2 cellular contexts compared by ENCODE assay signal in genomic region chr11:45485070-45485716, GRCh38.
TF ChIP-seq lines count a peak whose summit lies in the region.

No MANE protein-coding gene starts in this region.

TF ChIP-seq in GM23338, 12 proteins besides CTCF, POLR2A, EP300 and RAD21:
- no peak for TF ChIP-seq ETS1 (IDR thresholded peaks at IDR 0.05)
- TF ChIP-seq CREB1 (CRISPR knock-in tag; IDR thresholded peaks at IDR 0.05; ENCODE audit: low read depth), result no peak
- TF ChIP-seq REST (IDR thresholded peaks at IDR 0.05; ENCODE audit: unreplicated experiment), result no peak
- no peak for TF ChIP-seq ZNF114 (CRISPR knock-in tag; IDR thresholded peaks at IDR 0.05)
- no peak for TF ChIP-seq ZNF462 (CRISPR knock-in tag; IDR thresholded peaks at IDR 0.05)
- TF ChIP-seq ZNF331 (CRISPR knock-in tag; IDR thresholded peaks at IDR 0.05; ENCODE audit: low read depth), result no peak
- no peak for TF ChIP-seq NANOG (IDR thresholded peaks at IDR 0.05; ENCODE audit: borderline replicate concordance)
- no peak for TF ChIP-seq POLR2AphosphoS5 (IDR thresholded peaks at IDR 0.05; ENCODE audit: low read depth)
- no peak for TF ChIP-seq EZH2 (IDR thresholded peaks at IDR 0.05; ENCODE audit: low read depth, unreplicated experiment)
- TF ChIP-seq EZH2phosphoT487 (IDR thresholded peaks at IDR 0.05; ENCODE audit: unreplicated experiment), result no peak
- no peak for TF ChIP-seq JUNB (IDR thresholded peaks at IDR 0.05; ENCODE audit: unreplicated experiment)
- TF ChIP-seq STAT1 (IDR thresholded peaks at IDR 0.05; ENCODE audit: unreplicated experiment), result no peak
TF ChIP-seq in GM23338: peak in this region for 0.

TF ChIP-seq in K562, 482 proteins besides CTCF, POLR2A, EP300 and RAD21:
- TF ChIP-seq MAFG (tag; conservative IDR thresholded peaks at IDR 0.05) (0 out of 2 replicates have a peak, but pooled peaks have one; percentile 37), NFYB (IDR thresholded peaks at IDR 0.05; ENCODE audit: extremely low read depth, insufficient read length) (no peak), NFE2 (IDR thresholded peaks at IDR 0.05; ENCODE audit: low read depth) (peak; percentile 34; the same call in 1 of the 2 replicates), MCM7 (IDR thresholded peaks at IDR 0.05) (no peak), C11orf30 (IDR thresholded peaks at IDR 0.05; ENCODE audit: low read depth) (peak; percentile 8; the same call in 1 of the 2 replicates), LEF1 (IDR thresholded peaks at IDR 0.05) (no peak), JUN (IDR thresholded peaks at IDR 0.05; ENCODE audit: borderline replicate concordance, low read depth, low read length) (no peak), JUN (CRISPR knock-in tag; IDR thresholded peaks at IDR 0.05; ENCODE audit: borderline replicate concordance) (no peak)
- TF ChIP-seq, protein P1, sequence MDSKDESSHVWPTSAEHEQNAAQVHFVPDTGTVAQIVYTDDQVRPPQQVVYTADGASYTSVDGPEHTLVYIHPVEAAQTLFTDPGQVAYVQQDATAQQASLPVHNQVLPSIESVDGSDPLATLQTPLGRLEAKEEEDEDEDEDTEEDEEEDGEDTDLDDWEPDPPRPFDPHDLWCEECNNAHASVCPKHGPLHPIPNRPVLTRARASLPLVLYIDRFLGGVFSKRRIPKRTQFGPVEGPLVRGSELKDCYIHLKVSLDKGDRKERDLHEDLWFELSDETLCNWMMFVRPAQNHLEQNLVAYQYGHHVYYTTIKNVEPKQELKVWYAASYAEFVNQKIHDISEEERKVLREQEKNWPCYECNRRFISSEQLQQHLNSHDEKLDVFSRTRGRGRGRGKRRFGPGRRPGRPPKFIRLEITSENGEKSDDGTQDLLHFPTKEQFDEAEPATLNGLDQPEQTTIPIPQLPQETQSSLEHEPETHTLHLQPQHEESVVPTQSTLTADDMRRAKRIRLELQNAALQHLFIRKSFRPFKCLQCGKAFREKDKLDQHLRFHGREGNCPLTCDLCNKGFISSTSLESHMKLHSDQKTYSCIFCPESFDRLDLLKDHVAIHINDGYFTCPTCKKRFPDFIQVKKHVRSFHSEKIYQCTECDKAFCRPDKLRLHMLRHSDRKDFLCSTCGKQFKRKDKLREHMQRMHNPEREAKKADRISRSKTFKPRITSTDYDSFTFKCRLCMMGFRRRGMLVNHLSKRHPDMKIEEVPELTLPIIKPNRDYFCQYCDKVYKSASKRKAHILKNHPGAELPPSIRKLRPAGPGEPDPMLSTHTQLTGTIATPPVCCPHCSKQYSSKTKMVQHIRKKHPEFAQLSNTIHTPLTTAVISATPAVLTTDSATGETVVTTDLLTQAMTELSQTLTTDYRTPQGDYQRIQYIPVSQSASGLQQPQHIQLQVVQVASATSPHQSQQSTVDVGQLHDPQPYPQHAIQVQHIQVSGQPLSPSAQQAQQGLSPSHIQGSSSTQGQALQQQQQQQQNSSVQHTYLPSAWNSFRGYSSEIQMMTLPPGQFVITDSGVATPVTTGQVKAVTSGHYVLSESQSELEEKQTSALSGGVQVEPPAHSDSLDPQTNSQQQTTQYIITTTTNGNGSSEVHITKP (IDR thresholded peaks at IDR 0.05; ENCODE audit: partially characterized antibody), result peak; percentile 42
- TF ChIP-seq, protein P2, sequence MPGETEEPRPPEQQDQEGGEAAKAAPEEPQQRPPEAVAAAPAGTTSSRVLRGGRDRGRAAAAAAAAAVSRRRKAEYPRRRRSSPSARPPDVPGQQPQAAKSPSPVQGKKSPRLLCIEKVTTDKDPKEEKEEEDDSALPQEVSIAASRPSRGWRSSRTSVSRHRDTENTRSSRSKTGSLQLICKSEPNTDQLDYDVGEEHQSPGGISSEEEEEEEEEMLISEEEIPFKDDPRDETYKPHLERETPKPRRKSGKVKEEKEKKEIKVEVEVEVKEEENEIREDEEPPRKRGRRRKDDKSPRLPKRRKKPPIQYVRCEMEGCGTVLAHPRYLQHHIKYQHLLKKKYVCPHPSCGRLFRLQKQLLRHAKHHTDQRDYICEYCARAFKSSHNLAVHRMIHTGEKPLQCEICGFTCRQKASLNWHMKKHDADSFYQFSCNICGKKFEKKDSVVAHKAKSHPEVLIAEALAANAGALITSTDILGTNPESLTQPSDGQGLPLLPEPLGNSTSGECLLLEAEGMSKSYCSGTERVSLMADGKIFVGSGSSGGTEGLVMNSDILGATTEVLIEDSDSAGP (CRISPR knock-in tag; IDR thresholded peaks at IDR 0.05), result peak; percentile 83
